20 cellular contexts compared by ENCODE assay signal in the genomic region with DNA sequence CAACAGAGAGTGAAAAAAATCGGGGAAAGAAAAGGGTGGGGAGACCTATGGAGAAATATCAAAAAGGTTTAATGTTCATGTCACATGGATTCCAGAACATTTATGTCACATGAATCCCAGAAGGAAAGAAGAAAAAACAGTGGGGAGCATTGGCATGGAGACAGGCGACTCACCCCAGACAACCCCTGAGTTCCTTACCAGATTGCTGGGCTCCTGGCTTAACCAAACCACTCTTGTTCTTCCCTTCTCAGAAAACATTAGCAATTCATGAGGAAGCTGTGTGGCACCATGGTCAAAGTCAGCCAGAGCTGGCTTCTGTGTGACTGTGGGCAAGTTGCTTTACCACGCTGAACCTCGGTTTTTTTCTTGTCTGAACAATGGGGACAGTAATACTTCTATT. TPM values are rescaled to one million over a fixed set of nuclear protein-coding genes. Genes with fewer than 3 reads are reported as not detected.
DNase-seq lines count a peak whose midpoint lies in the region; ATAC-seq, FAIRE-seq and TF ChIP-seq lines count a peak whose summit lies in the region.
"Had no signal": no experiment of that assay in that cellular context is flagged by ENCODE, and none has a peak within 500 bp of the region (broad histone marks: within the 10 kb centered on the region; RNA-seq: fewer than 3 reads in every experiment).

No MANE protein-coding gene starts in this region.

- no peaks in the 10 kb centered on the region for H3K79me2 ChIP-seq in PC-3 (ENCODE audit: low read length)

- H3K27ac Mint-ChIP-seq in activated CD8-positive, alpha-beta T cell treated with anti-CD3 and anti-CD28 coated beads for 36 hours = no peak overlapping the region
- H3K27ac Mint-ChIP-seq: CD4-positive, CD25-positive, alpha-beta regulatory T cell; H9 had no signal

- no peak overlapping the region for H2AFZ ChIP-seq in PC-3 (ENCODE audit: low read length)

- BruUV-seq in PC-3 (replicated peaks; lab: Mats Ljungman, UMichigan) = no TSS peak

- intact Hi-C loops in PC-3 (cut with micrococcal nuclease) = loop anchor here (1.0 kb wide), 1 partner anchor 26 kb away; no protein-coding TSS in a partner anchor
- intact Hi-C loops in colonic mucosa (cut with DNase I) = no loop called here
- intact Hi-C loops in activated CD8-positive, alpha-beta T cell treated with anti-CD3 and anti-CD28 coated beads for 36 hours (cut with micrococcal nuclease) = no loop called here

- DNase-seq in PC-3 (no peak), colonic mucosa (no peak), kidney tubule cell (ENCODE audit: low spot score) (peak; percentile 57), small intestine (peak; percentile 7), NCI-H2081 (lab: John Stamatoyannopoulos, UW) (no peak), NCI-H2196 (lab: John Stamatoyannopoulos, UW; ENCODE audit: unreplicated experiment) (no peak)
- DNase-seq in activated CD8-positive, alpha-beta T cell treated with anti-CD3 and anti-CD28 coated beads for 36 hours = no peak
- DNase-seq: ACHN; BE2C; C1 segment of cervical spinal cord; CD4-positive, CD25-positive, alpha-beta regulatory T cell; CD8-positive, alpha-beta memory T cell; COR-L47; DMS 273 treated with DMSO at 0.1 percent for 48 hours; GF-D8; H9 had no signal

- peaks cover 18% of the 10 kb centered on the region for H3K9me3 Mint-ChIP-seq in activated CD8-positive, alpha-beta T cell treated with anti-CD3 and anti-CD28 coated beads for 36 hours

- H3K27ac ChIP-seq in PC-3 (ENCODE audit: low read length) (peak overlapping the region; percentile 24; the same call in 1 of the 2 replicates), colonic mucosa (peak overlapping the region; percentile 7), small intestine (ENCODE audit: low read depth in 1 of 2, low read length in 1 of 2) (no peak overlapping the region)

- H3K4me1 ChIP-seq in PC-3 (ENCODE audit: insufficient read depth, low read length) (peaks cover 15% of the 10 kb centered on the region), colonic mucosa (no peaks in the 10 kb centered on the region), small intestine (ENCODE audit: control insufficient read depth in 2 of 2, insufficient read depth in 1 of 2, low read depth in 1 of 2, low read length in 1 of 2) (no peaks in the 10 kb centered on the region)
- H3K4me1 ChIP-seq: BE2C had no signal

- H3K36me3 ChIP-seq in PC-3 (ENCODE audit: low read depth, low read length) (no peaks in the 10 kb centered on the region; the same call in 1 of the 2 replicates), colonic mucosa (no peaks in the 10 kb centered on the region), small intestine (ENCODE audit: control insufficient read depth in 2 of 2, insufficient read depth in 2 of 2, low read length in 2 of 2) (no peaks in the 10 kb centered on the region)
- H3K36me3 ChIP-seq: BE2C had no signal

- CTCF ChIA-PET in PC-3 (lab: Charles Lee) = no interaction called here
- CTCF ChIA-PET in activated CD8-positive, alpha-beta T cell treated with anti-CD3 and anti-CD28 coated beads for 36 hours (lab: Charles Lee) = interaction anchor here (1.1 kb wide), 1 partner anchor 13 kb away, joined by 3 read pairs; no protein-coding TSS in a partner anchor

- no peaks in the 10 kb centered on the region for H3K27me3 Mint-ChIP-seq in activated CD8-positive, alpha-beta T cell treated with anti-CD3 and anti-CD28 coated beads for 36 hours
- H3K27me3 Mint-ChIP-seq: CD4-positive, CD25-positive, alpha-beta regulatory T cell; CD8-positive, alpha-beta memory T cell had no signal

- WGBS in small intestine, 3 donors = 94 to 98% (median 96%) methylated on average over 4 of the region's 4 CpGs

- H3F3A ChIP-seq in PC-3 (ENCODE audit: low read length, unreplicated experiment) = no peaks in the 10 kb centered on the region

- no peak overlapping the region for H3K9ac ChIP-seq in PC-3 (ENCODE audit: low read length)
- H3K9ac ChIP-seq in colonic mucosa (ENCODE audit: low read depth in 2 of 2, low read length in 2 of 2) = no peak overlapping the region

- TF ChIP-seq CTCF in PC-3 (conservative IDR thresholded peaks at IDR 0.05; ENCODE audit: low read depth, low read length) (no peak), colonic mucosa (IDR thresholded peaks at IDR 0.05) (no peak)
- TF ChIP-seq CTCF in activated CD8-positive, alpha-beta T cell treated with anti-CD3 and anti-CD28 coated beads for 36 hours (IDR thresholded peaks at IDR 0.05) = no peak

- ATAC-seq in PC-3 (no peak), GM19463 (IDR thresholded peaks at IDR 0.05; ENCODE audit: unreplicated experiment) (no peak)
- no peak for ATAC-seq in activated CD8-positive, alpha-beta T cell treated with anti-CD3 and anti-CD28 coated beads for 36 hours

- POLR2A ChIA-PET in PC-3 (lab: Charles Lee; ENCODE audit: unreplicated experiment) = no interaction called here
- POLR2A ChIA-PET in activated CD8-positive, alpha-beta T cell treated with anti-CD3 and anti-CD28 coated beads for 36 hours (lab: Charles Lee) = no interaction called here

- no peak overlapping the region for H3K4me3 Mint-ChIP-seq in activated CD8-positive, alpha-beta T cell treated with anti-CD3 and anti-CD28 coated beads for 36 hours
- H3K4me3 Mint-ChIP-seq: CD4-positive, CD25-positive, alpha-beta regulatory T cell; CD8-positive, alpha-beta memory T cell; H9 had no signal

- no peak for FAIRE-seq in small intestine (lab: Jason Lieb, UNC)
- FAIRE-seq: A204.1, H1 had no signal

- no peaks in the 10 kb centered on the region for H3K9me2 ChIP-seq in PC-3 (replicated peaks; ENCODE audit: low read length)

- no peak overlapping the region for H3K4me2 ChIP-seq in PC-3 (ENCODE audit: low read length)

- no peaks in the 10 kb centered on the region for H3K36me3 Mint-ChIP-seq in activated CD8-positive, alpha-beta T cell treated with anti-CD3 and anti-CD28 coated beads for 36 hours (ENCODE audit: low read depth)
- H3K36me3 Mint-ChIP-seq: CD4-positive, CD25-positive, alpha-beta regulatory T cell; CD8-positive, alpha-beta memory T cell had no signal

- H3K4me1 Mint-ChIP-seq in activated CD8-positive, alpha-beta T cell treated with anti-CD3 and anti-CD28 coated beads for 36 hours (ENCODE audit: low read depth) = no peaks in the 10 kb centered on the region
- H3K4me1 Mint-ChIP-seq: CD4-positive, CD25-positive, alpha-beta regulatory T cell; CD8-positive, alpha-beta memory T cell had no signal

- no peaks in the 10 kb centered on the region for H4K20me1 ChIP-seq in PC-3 (ENCODE audit: low read length)

- H3K4me3 ChIP-seq in PC-3 (ENCODE audit: low read length) = no peak overlapping the region
- H3K4me3 ChIP-seq in colonic mucosa = no peak overlapping the region
- H3K4me3 ChIP-seq in small intestine (ENCODE audit: low read depth in 1 of 2, low read length in 2 of 2) = no peak overlapping the region

- no peaks in the 10 kb centered on the region for H3K9me3 ChIP-seq in PC-3 (ENCODE audit: low read length)
- no peaks in the 10 kb centered on the region for H3K9me3 ChIP-seq in colonic mucosa
- peaks cover 2% of the 10 kb centered on the region for H3K9me3 ChIP-seq in small intestine (ENCODE audit: control insufficient read depth, low read depth)
- H3K9me3 ChIP-seq: BE2C had no signal

- H3K27me3 ChIP-seq in PC-3 (ENCODE audit: low read length) (no peaks in the 10 kb centered on the region), colonic mucosa (no peaks in the 10 kb centered on the region), small intestine (ENCODE audit: control insufficient read depth in 2 of 2, insufficient read depth in 2 of 2, low read length in 2 of 2) (no peaks in the 10 kb centered on the region)
- H3K27me3 ChIP-seq: BE2C had no signal

RNA-seq across cellular contexts. Expression of gene CLEC19A, which starts 49.6 kb away (rescaled TPM):
- total RNA-seq in PC-3 (2014; rRNA removed) (not detected in 2 replicates), colonic mucosa (not detected)
- not detected for polyA plus RNA-seq in small intestine
- total RNA-seq in activated CD8-positive, alpha-beta T cell treated with anti-CD3 and anti-CD28 coated beads for 36 hours = not detected
- total RNA-seq: CD4-positive, CD25-positive, alpha-beta regulatory T cell; CD8-positive, alpha-beta memory T cell; H9; HT-29 had no signal
- polyA plus RNA-seq: CD4-positive, CD25-positive, alpha-beta regulatory T cell; CD8-positive, alpha-beta memory T cell had no signal

Comparison
In these comparisons a context has a peak if more than half of its experiments do, and no peak if none do; other contexts are left out.
1. DNase-seq: peak in kidney tubule cell (single experiment) and small intestine (single experiment); none in PC-3 (single experiment), colonic mucosa (single experiment), NCI-H2081 (0 of 2), NCI-H2196 (single experiment) and activated CD8-positive, alpha-beta T cell treated with anti-CD3 and anti-CD28 coated beads for 36 hours (single experiment).
2. H3K27ac ChIP-seq: peak in PC-3 (single experiment) and colonic mucosa (single experiment); none in small intestine (0 of 2).